In genomic region chr20:40564997-40565680, GRCh38 we compare ENCODE assay signal across 11 cellular contexts.
DNase-seq lines count a peak whose midpoint lies in the region; ATAC-seq and TF ChIP-seq lines count a peak whose summit lies in the region.
"Had no signal": no experiment of that assay in that cellular context is flagged by ENCODE, and none has a peak within 500 bp of the region (broad histone marks: within the 10 kb centered on the region; RNA-seq: fewer than 3 reads in every experiment).

No MANE protein-coding gene starts in this region.

- H2AFZ ChIP-seq in Karpas-422 (ENCODE audit: low read length): no peak overlapping the region
- H2AFZ ChIP-seq: PC-9 had no signal

- DNase-seq in AG04449 (ENCODE audit: low read depth, low spot score) (peak; percentile 14), HT-29 (ENCODE audit: low spot score) (peak; percentile 90), brain pericyte (ENCODE audit: low read depth, low spot score) (peak; percentile 50), lung (ENCODE audit: low spot score) (no peak), Karpas-422 (no peak), HuH-7 (ENCODE audit: low spot score) (no peak), GM19238 (ENCODE audit: insufficient read length, low spot score) (no peak)
- no peak for DNase-seq in activated CD4-positive, alpha-beta memory T cell treated with anti-CD3 and anti-CD28 coated beads for 36 hours
- DNase-seq: activated CD4-positive, alpha-beta T cell treated with anti-CD3 and anti-CD28 coated beads for 4 hours had no signal

- H3K36me3 ChIP-seq in lung (ENCODE audit: control insufficient read depth in 2 of 2, insufficient read depth in 2 of 2, low read length in 2 of 2): no peaks in the 10 kb centered on the region
- no peaks in the 10 kb centered on the region for H3K36me3 ChIP-seq in Karpas-422 (ENCODE audit: insufficient read depth, low read length)

- H3K27ac Mint-ChIP-seq in activated CD4-positive, alpha-beta memory T cell treated with anti-CD3 and anti-CD28 coated beads for 36 hours: no peak overlapping the region
- H3K27ac Mint-ChIP-seq: activated naive CD4-positive, alpha-beta T cell treated with anti-CD3 and anti-CD28 coated beads, Interleukin-2, amount 50 U/mL, for 24 hours had no signal

- WGBS in lung, 2 donors: 83 to 95% methylated on average over 6 of the region's 6 CpGs

- no peak overlapping the region for H3K4me3 ChIP-seq in AG04449 (ENCODE audit: low read depth, low read length)
- no peak overlapping the region for H3K4me3 ChIP-seq in lung
- H3K4me3 ChIP-seq in Karpas-422 (ENCODE audit: low read length): no peak overlapping the region
- H3K4me3 ChIP-seq: PC-9 had no signal

- H3K4me1 ChIP-seq in lung (ENCODE audit: control insufficient read depth in 2 of 2, insufficient read depth in 2 of 2, low read length in 2 of 2): peaks cover 0 to 7% of the 10 kb centered on the region in 2 donors
- no peaks in the 10 kb centered on the region for H3K4me1 ChIP-seq in Karpas-422 (ENCODE audit: low read length)

- H3K27me3 ChIP-seq in lung (ENCODE audit: control insufficient read depth, insufficient read depth) (no peaks in the 10 kb centered on the region), Karpas-422 (ENCODE audit: low read length) (no peaks in the 10 kb centered on the region)

- H3K4me1 Mint-ChIP-seq in activated CD4-positive, alpha-beta memory T cell treated with anti-CD3 and anti-CD28 coated beads for 36 hours (ENCODE audit: low read depth): no peaks in the 10 kb centered on the region
- H3K4me1 Mint-ChIP-seq: activated naive CD4-positive, alpha-beta T cell treated with anti-CD3 and anti-CD28 coated beads, Interleukin-2, amount 50 U/mL, for 24 hours had no signal

- POLR2A ChIA-PET in AG04449 (lab: Yijun Ruan, JAX): interaction anchor here (1.9 kb wide), 1 partner anchor 124 kb away, joined by 6 read pairs; the partner anchor contains the start of gene MAFB
- POLR2A ChIA-PET in activated CD4-positive, alpha-beta memory T cell treated with anti-CD3 and anti-CD28 coated beads for 36 hours (lab: Charles Lee): no interaction called here

- H3K79me2 ChIP-seq in Karpas-422 (ENCODE audit: low read length): no peaks in the 10 kb centered on the region

- no peaks in the 10 kb centered on the region for H3K9me3 Mint-ChIP-seq in activated CD4-positive, alpha-beta memory T cell treated with anti-CD3 and anti-CD28 coated beads for 36 hours

- TF ChIP-seq CTCF in AG04449 (IDR thresholded peaks at IDR 0.05; ENCODE audit: insufficient read depth, low read length, missing control alignments) (no peak), lung (IDR thresholded peaks at IDR 0.05; ENCODE audit: control extremely low read depth, extremely low read depth) (no peak)

- peaks cover 1% of the 10 kb centered on the region for H3K27me3 Mint-ChIP-seq in activated CD4-positive, alpha-beta memory T cell treated with anti-CD3 and anti-CD28 coated beads for 36 hours

- no peak overlapping the region for H3K9ac ChIP-seq in Karpas-422 (ENCODE audit: low read length)

- peak; percentile 68 for ATAC-seq in lung (ENCODE audit: insufficient read depth, low FRiP score)

- H3K27ac ChIP-seq in lung (ENCODE audit: low read depth in 1 of 2, low read length in 1 of 2) (no peak overlapping the region), Karpas-422 (ENCODE audit: low read length) (no peak overlapping the region)
- H3K27ac ChIP-seq: PC-9 had no signal

- no peaks in the 10 kb centered on the region for H4K20me1 ChIP-seq in Karpas-422 (ENCODE audit: insufficient read depth, low read depth, low read length)

- no peak overlapping the region for H3K4me3 Mint-ChIP-seq in activated CD4-positive, alpha-beta memory T cell treated with anti-CD3 and anti-CD28 coated beads for 36 hours
- H3K4me3 Mint-ChIP-seq: activated naive CD4-positive, alpha-beta T cell treated with anti-CD3 and anti-CD28 coated beads, Interleukin-2, amount 50 U/mL, for 24 hours had no signal

- H3K9me3 ChIP-seq in lung (ENCODE audit: control insufficient read depth in 2 of 2, insufficient read depth in 1 of 2, low read length in 1 of 2) (no peaks in the 10 kb centered on the region), Karpas-422 (ENCODE audit: low read length) (no peaks in the 10 kb centered on the region)

- no peak overlapping the region for H3K4me2 ChIP-seq in Karpas-422 (ENCODE audit: low read depth, low read length, poor library complexity, severe bottlenecking)
- H3K4me2 ChIP-seq: PC-9 had no signal

- intact Hi-C loops in activated CD4-positive, alpha-beta memory T cell treated with anti-CD3 and anti-CD28 coated beads for 36 hours (cut with micrococcal nuclease): no loop called here

- CTCF ChIA-PET in AG04449 (lab: Yijun Ruan, JAX): interaction anchor here (0.7 to 1.4 kb wide), 3 partner anchors 124 to 405 kb away, joined by 3 read pairs; no protein-coding TSS in a partner anchor
- CTCF ChIA-PET in activated CD4-positive, alpha-beta memory T cell treated with anti-CD3 and anti-CD28 coated beads for 36 hours (lab: Charles Lee): no interaction called here

- no peaks in the 10 kb centered on the region for H3K9me2 ChIP-seq in Karpas-422 (replicated peaks; ENCODE audit: insufficient read depth, low read length)

- H3K36me3 Mint-ChIP-seq in activated CD4-positive, alpha-beta memory T cell treated with anti-CD3 and anti-CD28 coated beads for 36 hours: no peaks in the 10 kb centered on the region
- H3K36me3 Mint-ChIP-seq: activated naive CD4-positive, alpha-beta T cell treated with anti-CD3 and anti-CD28 coated beads, Interleukin-2, amount 50 U/mL, for 24 hours had no signal

Comparison
In these comparisons a context has a peak if more than half of its experiments do, and no peak if none do; other contexts are left out.
1. DNase-seq: peak in AG04449 (single experiment), HT-29 (single experiment) and brain pericyte (single experiment); none in lung (single experiment), Karpas-422 (single experiment), activated CD4-positive, alpha-beta memory T cell treated with anti-CD3 and anti-CD28 coated beads for 36 hours (single experiment), HuH-7 (single experiment) and GM19238 (single experiment).